Comparison of ENCODE assay signal across 35 cellular contexts in the genomic region with DNA sequence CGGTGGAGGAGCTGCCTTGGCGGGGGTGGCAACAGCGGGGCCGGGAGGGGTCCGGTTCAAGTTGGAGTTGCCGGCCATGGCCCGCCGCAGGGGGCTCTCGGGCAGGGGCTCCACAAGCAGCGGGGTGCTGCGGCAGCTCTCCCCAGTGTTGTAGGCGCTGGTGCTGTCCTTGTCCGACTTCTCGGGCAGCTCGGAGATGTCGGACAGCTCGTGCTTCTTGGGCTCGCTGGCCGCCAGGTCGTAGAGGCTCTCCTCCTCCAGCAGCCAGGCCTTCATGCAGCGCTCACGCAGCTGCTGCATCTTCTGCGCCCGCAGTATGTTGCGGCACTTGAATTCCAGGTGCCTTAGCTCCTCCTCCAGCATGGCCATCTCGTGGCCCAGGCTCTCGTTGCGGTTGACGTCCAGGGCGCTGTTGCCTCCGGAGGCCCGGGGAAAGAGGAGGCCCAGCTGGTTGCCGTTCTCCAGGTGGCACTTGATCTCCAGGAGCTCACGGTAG. TPM values are rescaled to one million over a fixed set of nuclear protein-coding genes. Genes with fewer than 3 reads are reported as not detected.
"Had no signal": no experiment of that assay in that cellular context is flagged by ENCODE, and none has a peak within 500 bp of the region (broad histone marks: within the 10 kb centered on the region; RNA-seq: fewer than 3 reads in every experiment).

No MANE protein-coding gene starts in this region.

- H3K27ac ChIP-seq: adrenal gland, body of pancreas, brain microvascular endothelial cell, breast epithelium, VCaP had no signal

- ATAC-seq: activated CD8-positive, alpha-beta T cell treated with anti-CD3 and anti-CD28 coated beads for 36 hours; activated naive CD4-positive, alpha-beta T cell treated with anti-CD3 and anti-CD28 coated beads, Interleukin-2, amount 50 U/mL, for 72 hours; activated T-cell treated with anti-CD3 and anti-CD28 coated beads, Interleukin-2, amount 50 U/mL, for 4 hours; activated T-cell treated with anti-CD3 and anti-CD28 coated beads, Interleukin-2, amount 50 U/mL, for 72 hours; activated T-helper 17 cell treated with anti-CD3 and anti-CD28 coated beads, Interleukin-2, amount 50 U/mL, for 72 hours; body of pancreas had no signal

- DNase-seq: activated B cell treated with CpG ODN at 0.5 μM for 24 hours; activated CD4-positive, alpha-beta memory T cell treated with anti-CD3 and anti-CD28 coated beads for 36 hours; activated CD4-positive, alpha-beta T cell treated with anti-CD3 and anti-CD28 coated beads for 4 hours; activated CD4-positive, alpha-beta T cell treated with anti-CD3 and anti-CD28 coated beads, Interleukin-2, amount 10 ng/mL, durations not matched to agents 24 days and 14 days; activated CD4-positive, alpha-beta T cell treated with anti-CD3 and anti-CD28 coated beads, Interleukin-2, amount 50 U/mL, for 1 hour; activated CD4-positive, alpha-beta T cell treated with anti-CD3 and anti-CD28 coated beads, Interleukin-2, amount 50 U/mL, for 4 hours; activated CD4-positive, CD25-positive, alpha-beta regulatory T cell treated with anti-CD3 and anti-CD28 coated beads, Interleukin-2, amount 50 U/mL, for 72 hours; activated CD8-positive, alpha-beta memory T cell treated with anti-CD3 and anti-CD28 coated beads, Interleukin-2, amount 50 U/mL, for 4 hours; activated CD8-positive, alpha-beta T cell treated with anti-CD3 and anti-CD28 coated beads for 36 hours; activated effector memory CD4-positive, alpha-beta T cell treated with anti-CD3 and anti-CD28 coated beads, Interleukin-2, amount 50 U/mL, for 16 hours; activated gamma-delta T cell treated with Interleukin-2 at 50 U/mL for 16 hours; activated naive CD4-positive, alpha-beta T cell; activated naive CD4-positive, alpha-beta T cell treated with anti-CD3 and anti-CD28 coated beads for 36 hours; activated naive CD4-positive, alpha-beta T cell treated with anti-CD3 and anti-CD28 coated beads, Interleukin-2, amount 50 U/mL, for 16 hours; activated naive CD8-positive, alpha-beta T cell treated with anti-CD3 and anti-CD28 coated beads for 36 hours; activated T-cell treated with anti-CD3 and anti-CD28 coated beads for 4 hours; activated T-cell treated with anti-CD3 and anti-CD28 coated beads, Interleukin-2, amount 50 U/mL, for 1 hour; activated T-cell treated with anti-CD3 and anti-CD28 coated beads, Interleukin-2, amount 50 U/mL, for 4 hours; activated T-cell treated with anti-CD3 and anti-CD28 coated beads, Interleukin-2, amount 50 U/mL, for 72 hours; adrenal gland; amniotic stem cell; aorta; body of pancreas; brain microvascular endothelial cell; central memory CD4-positive, alpha-beta T cell; T-helper 2 cell; T-helper 9 cell had no signal

- H3K9me3 ChIP-seq: adrenal gland, body of pancreas had no signal

- H3K36me3 ChIP-seq: adrenal gland, brain microvascular endothelial cell, breast epithelium had no signal

- H3K4me3 ChIP-seq: adrenal gland, body of pancreas, breast epithelium had no signal

- FAIRE-seq: astrocyte, TTC549 had no signal

- H3K27me3 ChIP-seq: adrenal gland, body of pancreas, brain microvascular endothelial cell had no signal

- H3K4me1 ChIP-seq: adrenal gland, breast epithelium had no signal

RNA-seq across cellular contexts. Expression of a gene that starts 23.3 kb away (rescaled TPM):
- total RNA-seq: activated B cell treated with CpG ODN at 0.5 μM for 24 hours; activated CD4-positive, alpha-beta memory T cell treated with anti-CD3 and anti-CD28 coated beads for 36 hours; activated CD4-positive, alpha-beta T cell treated with anti-CD3 and anti-CD28 coated beads, Interleukin-2, amount 10 ng/mL, durations not matched to agents 24 days and 14 days; activated CD8-positive, alpha-beta memory T cell treated with anti-CD3 and anti-CD28 coated beads for 36 hours; activated naive CD4-positive, alpha-beta T cell treated with anti-CD3 and anti-CD28 coated beads for 36 hours; activated naive CD4-positive, alpha-beta T cell treated with anti-CD3 and anti-CD28 coated beads, Interleukin-2, amount 50 U/mL, for 72 hours; activated naive CD8-positive, alpha-beta T cell treated with anti-CD3 and anti-CD28 coated beads for 36 hours; activated T-cell treated with anti-CD3 and anti-CD28 coated beads, Interleukin-2, amount 50 U/mL, for 4 hours; activated T-cell treated with anti-CD3 and anti-CD28 coated beads, Interleukin-2, amount 50 U/mL, for 72 hours; activated T-helper 1 cell treated with anti-CD3 and anti-CD28 coated beads, Interleukin-12 subunit alpha, Interleukin-12 subunit beta, Interleukin-2, Interleukin-4 antibody, amounts not matched to agents 30 ng/mL and 10 ng/mL and 1 ng/mL, durations not matched to agents 14 hours and 24 hours and 36 hours; activated T-helper 17 cell treated with anti-CD3 and anti-CD28 coated beads, Interleukin-2, amount 50 U/mL, for 72 hours; astrocyte; body of pancreas had no signal

RNA-seq across cellular contexts. Expression of a gene that starts 40.1 kb away (rescaled TPM):
- total RNA-seq: activated B cell treated with CpG ODN at 0.5 μM for 24 hours had no signal
